In genomic region chrX:31190221-31190975, GRCh38 we compare ENCODE assay signal across 21 cellular contexts.
DNase-seq lines count a peak whose midpoint lies in the region; ATAC-seq and TF ChIP-seq lines count a peak whose summit lies in the region.
"Had no signal": no experiment of that assay in that cellular context is flagged by ENCODE, and none has a peak within 500 bp of the region (broad histone marks: within the 10 kb centered on the region; RNA-seq: fewer than 3 reads in every experiment).

No MANE protein-coding gene starts in this region.

- POLR2A ChIA-PET in T-cell (lab: Charles Lee), result no interaction called here

- H2AFZ ChIP-seq in neuronal stem cell (ENCODE audit: low read length), result no peak overlapping the region

- H3K4me1 Mint-ChIP-seq in T-cell, result no peaks in the 10 kb centered on the region
- H3K4me1 Mint-ChIP-seq: CD14-positive monocyte had no signal

- H4K91ac ChIP-seq in neuronal stem cell (ENCODE audit: low read depth, low read length, poor library complexity), result no peak overlapping the region

- H3K9me3 Mint-ChIP-seq in T-cell, result peaks cover 0 to 4% (median 0%) of the 10 kb centered on the region in 3 donors
- H3K9me3 Mint-ChIP-seq: CD8-positive, alpha-beta T cell; HFFc6 had no signal

- no peak overlapping the region for H3K27ac Mint-ChIP-seq in T-cell
- H3K27ac Mint-ChIP-seq: CD14-positive monocyte; CD8-positive, alpha-beta T cell; HFFc6 had no signal

- H3K23ac ChIP-seq in neuronal stem cell (ENCODE audit: low read depth, low read length, poor library complexity), result no peak overlapping the region

- no peaks in the 10 kb centered on the region for H3K4me1 ChIP-seq in cardiac muscle cell (ENCODE audit: low read depth)
- peaks cover 0 to 24% (median 2%) of the 10 kb centered on the region in 12 donors for H3K4me1 ChIP-seq in heart left ventricle
- no peaks in the 10 kb centered on the region for H3K4me1 ChIP-seq in neuronal stem cell (ENCODE audit: control insufficient read depth in 2 of 2, insufficient read depth in 1 of 2, low read depth in 1 of 2, low read length in 2 of 2)

- intact Hi-C loops in heart left ventricle (cut with DNase I), result no loop called here

- TF ChIP-seq CTCF in cardiac muscle cell (IDR thresholded peaks at IDR 0.05; ENCODE audit: low read depth, low read length) (no peak), heart left ventricle (IDR thresholded peaks at IDR 0.05) (no peak), fibroblast of pulmonary artery (IDR thresholded peaks at IDR 0.05; ENCODE audit: low read length, missing control alignments) (no peak)

- 56 to 66% (median 62%) methylated on average over 9 to 10 of the region's 11 CpGs for WGBS in heart left ventricle, 4 donors
- WGBS in neuronal stem cell (ENCODE audit: extremely low coverage in 2 of 2, insufficient read length in 2 of 2, insufficient replicate concordance in 1 of 2), 2 donors, result no CpG with 5 or more reads among the region's 11 CpGs

- ATAC-seq in heart left ventricle (no peak), HG02642 (IDR thresholded peaks at IDR 0.05; ENCODE audit: poor library complexity, unreplicated experiment) (no peak), T-cell (replicated peaks in 1 of 4) (no peak)
- ATAC-seq: CD8-positive, alpha-beta T cell; GM12878; HCT116 had no signal

- no peaks in the 10 kb centered on the region for H3K36me3 Mint-ChIP-seq in T-cell
- H3K36me3 Mint-ChIP-seq: CD14-positive monocyte; CD8-positive, alpha-beta T cell had no signal

- no peaks in the 10 kb centered on the region for H3K9me3 ChIP-seq in cardiac muscle cell (ENCODE audit: low read depth)
- H3K9me3 ChIP-seq in heart left ventricle, result no peaks in the 10 kb centered on the region
- no peaks in the 10 kb centered on the region for H3K9me3 ChIP-seq in neuronal stem cell (replicated peaks in 1 of 2; ENCODE audit: control insufficient read depth in 2 of 2, insufficient read depth in 1 of 2, low read depth in 1 of 2, low read length in 2 of 2)
- H3K9me3 ChIP-seq: BLaER1 had no signal

- no peak for TF ChIP-seq POLR2A in heart left ventricle (IDR thresholded peaks at IDR 0.05)

- no peaks in the 10 kb centered on the region for H3K27me3 ChIP-seq in cardiac muscle cell
- H3K27me3 ChIP-seq in heart left ventricle, result no peaks in the 10 kb centered on the region
- H3K27me3 ChIP-seq in neuronal stem cell (ENCODE audit: control insufficient read depth in 3 of 3, insufficient read depth in 3 of 3, low read depth in 1 of 3, low read length in 3 of 3), result no peaks in the 10 kb centered on the region

- H3K27ac ChIP-seq in cardiac muscle cell (no peak overlapping the region), heart left ventricle (no peak overlapping the region), neuronal stem cell (replicated peaks; ENCODE audit: low read length) (no peak overlapping the region)
- H3K27ac ChIP-seq: BLaER1 had no signal

- H2BK15ac ChIP-seq in neuronal stem cell (ENCODE audit: low read length), result no peak overlapping the region

- no peak overlapping the region for H2BK5ac ChIP-seq in neuronal stem cell (ENCODE audit: low read length)

- H3K18ac ChIP-seq in neuronal stem cell (ENCODE audit: low read length), result no peak overlapping the region

- H2BK120ac ChIP-seq in neuronal stem cell (ENCODE audit: low read depth, low read length), result no peak overlapping the region

- H3K4me3 Mint-ChIP-seq in T-cell, result no peak overlapping the region
- H3K4me3 Mint-ChIP-seq: CD14-positive monocyte; CD8-positive, alpha-beta T cell; HFFc6 had no signal

- H3K79me1 ChIP-seq in neuronal stem cell (ENCODE audit: low read depth, low read length), result no peaks in the 10 kb centered on the region

- peaks cover 0 to 12% of the 10 kb centered on the region in 2 donors for H3K27me3 Mint-ChIP-seq in T-cell

- H3K4me3 ChIP-seq in cardiac muscle cell (no peak overlapping the region), heart left ventricle (no peak overlapping the region), fibroblast of pulmonary artery (replicated peaks; ENCODE audit: low read depth, low read length) (no peak overlapping the region), neuronal stem cell (ENCODE audit: low read length in 2 of 2) (no peak overlapping the region)
- H3K4me3 ChIP-seq: BLaER1, GM12878 had no signal

- no peak overlapping the region for H3K4ac ChIP-seq in neuronal stem cell (ENCODE audit: low read length)

- no peak overlapping the region for H4K8ac ChIP-seq in neuronal stem cell (ENCODE audit: low read depth, low read length)

- H3K9ac ChIP-seq in neuronal stem cell (ENCODE audit: low read depth, low read length, poor library complexity), result no peak overlapping the region
- H3K9ac ChIP-seq: BLaER1 had no signal

- peak overlapping the region; percentile 11 for H3K4me2 ChIP-seq in neuronal stem cell (ENCODE audit: insufficient read depth, low read length, poor library complexity, severe bottlenecking)
- H3K4me2 ChIP-seq: BLaER1 had no signal

- CTCF ChIA-PET in T-cell (lab: Charles Lee), result no interaction called here

- no peak overlapping the region for H2AK5ac ChIP-seq in neuronal stem cell (ENCODE audit: low read depth, low read length)

- DNase-seq in cardiac muscle cell (ENCODE audit: low read depth in 1 of 2, low spot score in 1 of 2) (peak; percentile 3 to 32), heart left ventricle (no peak), fibroblast of pulmonary artery (ENCODE audit: low read depth) (peak; percentile 8), neuronal stem cell (ENCODE audit: low spot score) (no peak), NCI-H2029 treated with DMSO at 0.1 percent for 48 hours (lab: John Stamatoyannopoulos, UW) (no peak), T-cell (no peak)
- DNase-seq: 8988T; CD8-positive, alpha-beta T cell; COR-L47; DMS 273 treated with DMSO at 0.1 percent for 48 hours; DMS53; DND-41; EL; GOT3; H7; HFFc6 had no signal

- H3K36me3 ChIP-seq in cardiac muscle cell, result no peaks in the 10 kb centered on the region
- H3K36me3 ChIP-seq in heart left ventricle, result peaks cover 0 to 5% (median 0%) of the 10 kb centered on the region in 9 donors
- no peaks in the 10 kb centered on the region for H3K36me3 ChIP-seq in neuronal stem cell (replicated peaks in 1 of 2; ENCODE audit: control insufficient read depth in 2 of 2, insufficient read depth in 2 of 2, low read length in 2 of 2)

- no peak overlapping the region for H2BK12ac ChIP-seq in neuronal stem cell (ENCODE audit: low read length)

- no peak overlapping the region for H3K14ac ChIP-seq in neuronal stem cell (ENCODE audit: low read length)

Comparison
In these comparisons a context has a peak if more than half of its experiments do, and no peak if none do; other contexts are left out.
1. DNase-seq: peak in cardiac muscle cell (2 of 2) and fibroblast of pulmonary artery (single experiment); none in heart left ventricle (0 of 5), neuronal stem cell (single experiment), NCI-H2029 treated with DMSO at 0.1 percent for 48 hours (single experiment) and T-cell (0 of 34).